In genomic region chr4:143384381-143384994, GRCh38 we compare ENCODE assay signal across 11 cellular contexts. TPM values are rescaled to one million over a fixed set of nuclear protein-coding genes. Genes with fewer than 3 reads are reported as not detected.
A peak's percentile ranks its signal among the peaks of the same experiment; 100 is the strongest.
DNase-seq lines count a peak whose midpoint lies in the region; ATAC-seq and TF ChIP-seq lines count a peak whose summit lies in the region.
"Had no signal": no experiment of that assay in that cellular context is flagged by ENCODE, and none has a peak within 500 bp of the region (broad histone marks: within the 10 kb centered on the region; RNA-seq: fewer than 3 reads in every experiment).

No MANE protein-coding gene starts in this region.

- H4K20me1 ChIP-seq in H9 (ENCODE audit: control insufficient read depth, insufficient read depth, insufficient read length) = no peaks in the 10 kb centered on the region

- no peaks in the 10 kb centered on the region for H3K79me1 ChIP-seq in H9 (ENCODE audit: insufficient read depth, low read depth, low read length, poor library complexity, severe bottlenecking)

- no peak overlapping the region for H2BK5ac ChIP-seq in H9 (ENCODE audit: insufficient read length, low read length)

- WGBS in gastroesophageal sphincter (ENCODE audit: low coverage in 1 of 2), 2 donors = 27 to 32% methylated on average over 3 to 4 of the region's 4 CpGs
- 85 to 91% methylated on average over 4 of the region's 4 CpGs for WGBS in sigmoid colon, 2 donors
- no CpG with 5 or more reads among the region's 4 CpGs for WGBS in H9 (ENCODE audit: extremely low coverage, insufficient read length, low lambda C conversion rate)

- H3K9me3 ChIP-seq in gastroesophageal sphincter = no peaks in the 10 kb centered on the region
- H3K9me3 ChIP-seq in sigmoid colon = no peaks in the 10 kb centered on the region
- no peaks in the 10 kb centered on the region for H3K9me3 ChIP-seq in H9 (ENCODE audit: control insufficient read depth, low read depth, low read length)

- no peak overlapping the region for H3K9ac ChIP-seq in H9 (ENCODE audit: extremely low read depth, insufficient read length, low read length)

- no peak overlapping the region for H4K8ac ChIP-seq in H9 (replicated peaks; ENCODE audit: insufficient read length, low read depth, low read length)

- CTCF ChIA-PET in activated B cell treated with CpG ODN at 0.5 μM for 24 hours (lab: Charles Lee) = interaction anchor here (1.2 to 1.9 kb wide), 2 partner anchors 8 to 18 kb away, joined by 4 to 8 read pairs; no protein-coding TSS in a partner anchor
- CTCF ChIA-PET in activated CD8-positive, alpha-beta memory T cell treated with anti-CD3 and anti-CD28 coated beads, Interleukin-2, amount 10 ng/mL, durations not matched to agents 7 days and 5 days (lab: Charles Lee) = interaction anchor here (1.1 kb wide), 1 partner anchor 13 kb away, joined by 4 read pairs; no protein-coding TSS in a partner anchor

- peak; percentile 66 for DNase-seq in DMS 273 treated with DMSO at 0.1 percent for 48 hours (lab: John Stamatoyannopoulos, UW)
- DNase-seq in activated B cell treated with CpG ODN at 0.5 μM for 24 hours = no peak
- no peak for DNase-seq in sigmoid colon
- DNase-seq in H9 = no peak
- DNase-seq in NCI-H526 treated with DMSO at 0.1 percent for 48 hours (lab: John Stamatoyannopoulos, UW) = no peak
- DNase-seq in activated CD8-positive, alpha-beta memory T cell treated with anti-CD3 and anti-CD28 coated beads, Interleukin-2, amount 10 ng/mL, durations not matched to agents 7 days and 5 days = no peak
- DNase-seq in midbrain (lab: John Stamatoyannopoulos, UW) = no peak
- DNase-seq: activated CD4-positive, alpha-beta T cell treated with anti-CD3 and anti-CD28 coated beads for 36 hours; NCI-H1092 treated with DMSO at 0.1 percent for 48 hours; NCI-H774 had no signal

- H3K4me3 ChIP-seq in gastroesophageal sphincter (no peak overlapping the region), sigmoid colon (no peak overlapping the region)

- no peak overlapping the region for H3K14ac ChIP-seq in H9 (ENCODE audit: insufficient read depth, low read length)

- no peaks in the 10 kb centered on the region for H3K36me3 Mint-ChIP-seq in activated B cell treated with CpG ODN at 0.5 μM for 24 hours (ENCODE audit: low read depth)
- H3K36me3 Mint-ChIP-seq in H9 (ENCODE audit: insufficient read depth in 1 of 3, low read depth in 3 of 3) = no peaks in the 10 kb centered on the region; a peak in 1 of 7 replicates
- H3K36me3 Mint-ChIP-seq in activated CD8-positive, alpha-beta memory T cell treated with anti-CD3 and anti-CD28 coated beads, Interleukin-2, amount 10 ng/mL, durations not matched to agents 7 days and 5 days = no peaks in the 10 kb centered on the region

- H3K23me2 ChIP-seq in H9 (ENCODE audit: insufficient read length, low read depth, low read length, poor library complexity, severe bottlenecking) = no peaks in the 10 kb centered on the region

- H4K91ac ChIP-seq in H9 (ENCODE audit: insufficient read length, low read depth, low read length) = no peak overlapping the region

- intact Hi-C loops in activated B cell treated with CpG ODN at 0.5 μM for 24 hours (cut with micrococcal nuclease) (no loop called here), sigmoid colon (cut with DNase I) (no loop called here)

- H2BK20ac ChIP-seq in H9 (ENCODE audit: low read depth, low read length, poor library complexity, severe bottlenecking) = no peak overlapping the region

- H3T11ph ChIP-seq in H9 (ENCODE audit: low read length) = no peak overlapping the region

- H2BK15ac ChIP-seq in H9 (ENCODE audit: low read depth, low read length) = no peak overlapping the region

- H2BK12ac ChIP-seq in H9 (ENCODE audit: insufficient read length, low read depth, low read length) = no peak overlapping the region

- H3K23ac ChIP-seq in H9 (ENCODE audit: insufficient read length, low read depth, low read length) = no peak overlapping the region

- H3K27me3 Mint-ChIP-seq in activated B cell treated with CpG ODN at 0.5 μM for 24 hours = no peaks in the 10 kb centered on the region
- no peaks in the 10 kb centered on the region for H3K27me3 Mint-ChIP-seq in H9 (ENCODE audit: low read depth)
- peaks cover 9% of the 10 kb centered on the region for H3K27me3 Mint-ChIP-seq in activated CD8-positive, alpha-beta memory T cell treated with anti-CD3 and anti-CD28 coated beads, Interleukin-2, amount 10 ng/mL, durations not matched to agents 7 days and 5 days

- no peaks in the 10 kb centered on the region for H3K36me3 ChIP-seq in gastroesophageal sphincter
- no peaks in the 10 kb centered on the region for H3K36me3 ChIP-seq in sigmoid colon

- H3K4me1 Mint-ChIP-seq in activated B cell treated with CpG ODN at 0.5 μM for 24 hours = peaks cover 67% of the 10 kb centered on the region
- peaks cover 40 to 44% of the 10 kb centered on the region in 2 experiments for H3K4me1 Mint-ChIP-seq in H9
- H3K4me1 Mint-ChIP-seq in activated CD8-positive, alpha-beta memory T cell treated with anti-CD3 and anti-CD28 coated beads, Interleukin-2, amount 10 ng/mL, durations not matched to agents 7 days and 5 days = no peaks in the 10 kb centered on the region
- H3K4me1 Mint-ChIP-seq: activated CD4-positive, alpha-beta T cell treated with anti-CD3 and anti-CD28 coated beads for 36 hours had no signal

- H3K27ac ChIP-seq in gastroesophageal sphincter (peak overlapping the region; percentile 66 to 82 (median 78)), sigmoid colon (peak overlapping the region; percentile 18 to 89 (median 80)), H9 (ENCODE audit: insufficient read length, low read depth, low read length) (no peak overlapping the region)

- no peak overlapping the region for H2AFZ ChIP-seq in H9 (ENCODE audit: low read length)

- H3K4me3 Mint-ChIP-seq in activated B cell treated with CpG ODN at 0.5 μM for 24 hours (no peak overlapping the region), H9 (no peak overlapping the region)
- no peak overlapping the region for H3K4me3 Mint-ChIP-seq in activated CD8-positive, alpha-beta memory T cell treated with anti-CD3 and anti-CD28 coated beads, Interleukin-2, amount 10 ng/mL, durations not matched to agents 7 days and 5 days
- H3K4me3 Mint-ChIP-seq: activated CD4-positive, alpha-beta T cell treated with anti-CD3 and anti-CD28 coated beads for 36 hours had no signal

- TF ChIP-seq CTCF in activated B cell treated with CpG ODN at 0.5 μM for 24 hours (IDR thresholded peaks at IDR 0.05) = no peak
- no peak for TF ChIP-seq CTCF in gastroesophageal sphincter (IDR thresholded peaks at IDR 0.05)
- TF ChIP-seq CTCF in sigmoid colon (IDR thresholded peaks at IDR 0.05) = no peak
- TF ChIP-seq CTCF in H9 (conservative IDR thresholded peaks at IDR 0.05) = no peak

- no peak overlapping the region for H2AK5ac ChIP-seq in H9 (ENCODE audit: insufficient read length, low read length)

- no peak overlapping the region for H2BK120ac ChIP-seq in H9 (ENCODE audit: low read depth, low read length, poor library complexity, severe bottlenecking)

- no peak for TF ChIP-seq EP300 in gastroesophageal sphincter (IDR thresholded peaks at IDR 0.05)
- TF ChIP-seq EP300 in sigmoid colon (IDR thresholded peaks at IDR 0.05) = no peak

- H4K5ac ChIP-seq in H9 (ENCODE audit: insufficient read length, low read depth, low read length) = no peak overlapping the region

- H3K4me1 ChIP-seq in gastroesophageal sphincter (peaks cover 35 to 99% (median 44%) of the 10 kb centered on the region in 3 donors), sigmoid colon (peaks cover 0 to 97% (median 88%) of the 10 kb centered on the region in 4 donors), H9 (ENCODE audit: insufficient read depth, low read length) (peaks cover 8% of the 10 kb centered on the region; the same call in 1 of the 2 replicates)

- H3K27ac Mint-ChIP-seq in activated B cell treated with CpG ODN at 0.5 μM for 24 hours (peak overlapping the region; percentile 25), H9 (no peak overlapping the region)
- no peak overlapping the region for H3K27ac Mint-ChIP-seq in activated CD8-positive, alpha-beta memory T cell treated with anti-CD3 and anti-CD28 coated beads, Interleukin-2, amount 10 ng/mL, durations not matched to agents 7 days and 5 days
- H3K27ac Mint-ChIP-seq: activated CD4-positive, alpha-beta T cell treated with anti-CD3 and anti-CD28 coated beads for 36 hours had no signal

- POLR2A ChIA-PET in activated B cell treated with CpG ODN at 0.5 μM for 24 hours (lab: Charles Lee) = interaction anchor here (1.0 to 1.6 kb wide), 2 partner anchors 33 to 48 kb away, joined by 3 to 8 read pairs; partner anchors contain the start of gene GAB1

- H3K9me3 Mint-ChIP-seq in activated B cell treated with CpG ODN at 0.5 μM for 24 hours = no peaks in the 10 kb centered on the region
- H3K9me3 Mint-ChIP-seq in H9 = no peaks in the 10 kb centered on the region
- H3K9me3 Mint-ChIP-seq in activated CD8-positive, alpha-beta memory T cell treated with anti-CD3 and anti-CD28 coated beads, Interleukin-2, amount 10 ng/mL, durations not matched to agents 7 days and 5 days (ENCODE audit: low read depth) = no peaks in the 10 kb centered on the region

- H3K4ac ChIP-seq in H9 (ENCODE audit: low read depth, low read length) = no peak overlapping the region

- H3K27me3 ChIP-seq in gastroesophageal sphincter (no peaks in the 10 kb centered on the region), sigmoid colon (no peaks in the 10 kb centered on the region), H9 (ENCODE audit: insufficient read depth, low read length) (no peaks in the 10 kb centered on the region)

- no peak overlapping the region for H3K56ac ChIP-seq in H9 (ENCODE audit: insufficient read length, low read depth, low read length)

- H3K4me2 ChIP-seq in H9 (ENCODE audit: insufficient read depth, insufficient read length, low read length) = no peak overlapping the region

- ATAC-seq in activated B cell treated with CpG ODN at 0.5 μM for 24 hours (ENCODE audit: low read depth) = no peak
- peak; percentile 87 for ATAC-seq in gastroesophageal sphincter
- ATAC-seq in activated CD8-positive, alpha-beta memory T cell treated with anti-CD3 and anti-CD28 coated beads, Interleukin-2, amount 10 ng/mL, durations not matched to agents 7 days and 5 days = no peak
- ATAC-seq: activated CD4-positive, alpha-beta T cell treated with anti-CD3 and anti-CD28 coated beads for 36 hours had no signal

- TF ChIP-seq POLR2A in gastroesophageal sphincter (IDR thresholded peaks at IDR 0.05) = no peak
- no peak for TF ChIP-seq POLR2A in sigmoid colon (IDR thresholded peaks at IDR 0.05)

- H3K79me2 ChIP-seq in H9 (ENCODE audit: insufficient read depth, low read length) = no peaks in the 10 kb centered on the region

- H3K18ac ChIP-seq in H9 (ENCODE audit: insufficient read length, low read depth, low read length) = no peak overlapping the region

RNA-seq across cellular contexts. Expression of gene GAB1, which starts 47.8 kb away (rescaled TPM):
- 11.9 and 12.0 TPM in 2 replicates for total RNA-seq in activated B cell treated with CpG ODN at 0.5 μM for 24 hours
- 100 to 1,000 TPM; 102 to 129 (median 118) TPM for total RNA-seq in gastroesophageal sphincter
- 10 to 100 TPM; 44.1 to 71.6 (median 62.4) TPM for total RNA-seq in sigmoid colon
- polyA plus RNA-seq in sigmoid colon = 10 to 100 TPM; 10.0 to 13.2 (median 11.4) TPM
- total RNA-seq in H9 (2021) = 13.8 and 15.3 TPM in 2 replicates
- under 1 TPM; 0.55 to 0.91 TPM for total RNA-seq in activated CD8-positive, alpha-beta memory T cell treated with anti-CD3 and anti-CD28 coated beads, Interleukin-2, amount 10 ng/mL, durations not matched to agents 7 days and 5 days
